Comparison of ENCODE assay signal across 8 cellular contexts in the genomic region with DNA sequence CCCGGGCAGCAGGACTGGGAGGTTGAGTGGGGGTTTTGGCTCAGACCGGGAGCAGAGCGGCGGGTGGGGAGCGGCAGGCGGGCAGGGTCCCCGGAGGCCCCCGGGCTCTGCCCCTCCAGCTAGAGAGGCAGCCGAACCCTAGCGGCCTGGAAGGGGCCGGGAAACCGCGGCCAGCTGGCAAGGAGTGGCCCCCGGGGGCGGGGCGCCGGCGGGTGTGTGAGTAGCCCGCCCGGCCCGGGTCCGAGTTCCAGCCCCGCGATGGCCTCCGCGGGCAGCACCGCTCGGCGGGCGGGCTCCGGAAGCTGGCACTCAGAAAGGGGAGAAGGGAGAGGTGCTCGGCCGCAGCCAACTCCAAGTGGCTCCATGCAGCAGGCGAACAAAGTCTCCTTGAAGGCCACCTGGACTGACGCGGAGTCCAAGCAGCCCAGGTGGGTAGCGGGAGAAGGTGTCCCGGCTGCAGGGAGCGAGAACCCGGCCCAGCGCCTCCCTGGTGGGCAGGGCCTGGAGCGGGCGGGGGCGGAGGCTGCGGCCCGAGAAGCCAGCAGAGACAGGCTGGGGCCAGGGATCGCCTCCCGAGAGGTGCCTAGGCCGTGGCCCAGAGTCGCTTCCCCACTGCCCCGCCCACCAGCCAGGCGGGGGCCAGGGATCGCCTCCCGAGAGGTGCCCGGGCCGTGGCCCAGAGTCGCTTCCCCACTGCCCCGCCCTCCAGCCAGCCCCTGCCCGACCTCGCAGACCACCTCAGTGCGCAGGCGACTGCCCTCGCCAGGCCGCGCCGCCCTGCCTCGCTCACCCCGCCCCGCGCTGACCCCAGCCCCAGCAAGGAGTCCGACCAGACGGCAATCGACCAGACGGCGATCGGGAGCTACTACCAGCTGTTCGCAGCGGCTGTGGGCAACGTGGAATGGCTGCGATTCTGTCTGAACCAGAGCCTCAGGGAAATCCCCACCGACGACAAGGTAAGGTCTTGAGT. TPM values are rescaled to one million over a fixed set of nuclear protein-coding genes. Genes with fewer than 3 reads are reported as not detected.
DNase-seq lines count a peak whose midpoint lies in the region; ATAC-seq and TF ChIP-seq lines count a peak whose summit lies in the region.

A gene with protein sequence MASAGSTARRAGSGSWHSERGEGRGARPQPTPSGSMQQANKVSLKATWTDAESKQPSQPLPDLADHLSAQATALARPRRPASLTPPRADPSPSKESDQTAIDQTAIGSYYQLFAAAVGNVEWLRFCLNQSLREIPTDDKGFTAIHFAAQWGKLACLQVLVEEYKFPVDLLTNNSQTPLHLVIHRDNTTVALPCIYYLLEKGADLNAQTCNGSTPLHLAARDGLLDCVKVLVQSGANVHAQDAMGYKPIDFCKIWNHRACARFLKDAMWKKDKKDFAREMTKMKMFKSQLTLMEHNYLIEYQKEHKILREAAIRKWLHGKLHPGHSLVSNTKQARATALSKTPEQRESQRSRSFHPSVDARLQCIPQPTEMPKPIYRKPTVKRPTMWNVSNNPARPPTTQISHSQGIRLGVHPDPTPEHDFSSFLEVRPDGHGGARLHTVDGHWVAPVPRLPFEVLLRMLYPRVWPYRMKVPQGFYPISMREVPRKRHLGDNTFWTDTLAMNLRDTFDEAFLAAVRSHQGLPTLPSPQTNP (plus strand): TSS at position 243 of the 970 bp plus-strand sequence. CDS start 16 bp downstream, at position 259.

- POLR2A ChIA-PET in RWPE1 (lab: Yijun Ruan, JAX; ENCODE audit: low non-redundant PET): no interaction called here

- peak; percentile 13 for ATAC-seq in effector memory CD8-positive, alpha-beta T cell (replicated peaks)
- ATAC-seq in HG02970 (IDR thresholded peaks at IDR 0.05; ENCODE audit: low FRiP score, unreplicated experiment): no peak

- peak within 1 kb of the TSS; percentile 80 for H3K27ac ChIP-seq in RWPE1
- peak within 1 kb of the TSS; percentile 63 for H3K27ac ChIP-seq in urinary bladder (ENCODE audit: low read depth)

- H3K4me1 Mint-ChIP-seq in effector memory CD8-positive, alpha-beta T cell (ENCODE audit: low read depth in 2 of 2): peaks cover 14 to 22% of the 10 kb centered on the region in 2 donors

- TF ChIP-seq CTCF in RWPE1 (conservative IDR thresholded peaks at IDR 0.05; ENCODE audit: low read depth): no peak

- H3K27me3 Mint-ChIP-seq in effector memory CD8-positive, alpha-beta T cell: no peaks in the 10 kb centered on the region

- no peaks in the 10 kb centered on the region for H3K4me1 ChIP-seq in urinary bladder (ENCODE audit: insufficient read depth)

- CTCF ChIA-PET in RWPE1 (lab: Yijun Ruan, JAX): interaction anchor here (0.7 to 2.8 kb wide), 2 partner anchors 14 to 107 kb away, joined by 3 to 18 read pairs; no protein-coding TSS in a partner anchor

- peaks cover 2% of the 10 kb centered on the region for H3K36me3 ChIP-seq in urinary bladder (ENCODE audit: insufficient read depth)

- H3K4me3 Mint-ChIP-seq in effector memory CD8-positive, alpha-beta T cell: peak within 1 kb of the TSS; percentile 89 to 92

- peak within 1 kb of the TSS; percentile 92 to 95 for H3K27ac Mint-ChIP-seq in effector memory CD8-positive, alpha-beta T cell

- H3K36me3 Mint-ChIP-seq in effector memory CD8-positive, alpha-beta T cell (ENCODE audit: insufficient read depth): peaks cover 6% of the 10 kb centered on the region

- WGBS in urinary bladder: 3% methylated on average over 82 of the region's 82 CpGs

- peak; percentile 28 for DNase-seq in stimulated activated CD4-positive, alpha-beta T cell treated with anti-CD3 and anti-CD28 coated beads, Interleukin-15, amount 100 ng/mL, for 24 hours
- no peak for DNase-seq in stimulated activated CD4-positive, alpha-beta T cell treated with anti-CD3 and anti-CD28 coated beads, Interleukin-4, amount 100 ng/mL, for 1 hour
- DNase-seq in RWPE1 (ENCODE audit: low spot score) (no peak), mesenteric fat pad (ENCODE audit: low spot score) (peak; percentile 91), NCI-H226 (no peak)
- no peak for DNase-seq in effector memory CD8-positive, alpha-beta T cell

- H3K4me3 ChIP-seq in urinary bladder (ENCODE audit: low read depth, low read length): peak within 1 kb of the TSS; percentile 44

- H3K9me3 Mint-ChIP-seq in effector memory CD8-positive, alpha-beta T cell: no peaks in the 10 kb centered on the region

RNA-seq across cellular contexts. Expression of the gene that starts here (rescaled TPM):
- total RNA-seq in mesenteric fat pad: 17.6 TPM
- 1.8 TPM for total RNA-seq in urinary bladder
- polyA plus RNA-seq in urinary bladder: 2.9 TPM

Comparison
In these comparisons a context has a peak if more than half of its experiments do, and no peak if none do; other contexts are left out.
1. DNase-seq: peak in stimulated activated CD4-positive, alpha-beta T cell treated with anti-CD3 and anti-CD28 coated beads, Interleukin-15, amount 100 ng/mL, for 24 hours (single experiment) and mesenteric fat pad (single experiment); none in stimulated activated CD4-positive, alpha-beta T cell treated with anti-CD3 and anti-CD28 coated beads, Interleukin-4, amount 100 ng/mL, for 1 hour (single experiment), RWPE1 (single experiment), effector memory CD8-positive, alpha-beta T cell (0 of 3) and NCI-H226 (single experiment).